ENCODE assay signal across 18 cellular contexts in genomic region chr6:109496036-109496761, GRCh38.
"Had no signal": no experiment of that assay in that cellular context is flagged by ENCODE, and none has a peak within 500 bp of the region (broad histone marks: within the 10 kb centered on the region; RNA-seq: fewer than 3 reads in every experiment).

No MANE protein-coding gene starts in this region.

- ATAC-seq: activated CD4-positive, CD25-positive, alpha-beta regulatory T cell treated with anti-CD3 and anti-CD28 coated beads, Interleukin-2, amount 50 U/mL, for 24 hours; activated CD8-positive, alpha-beta memory T cell treated with anti-CD3 and anti-CD28 coated beads, Interleukin-2, amount 10 ng/mL, durations not matched to agents 7 days and 5 days; left ventricle myocardium superior; mucosa of descending colon; natural killer cell had no signal

- FAIRE-seq: astrocyte had no signal

- H3K9me3 ChIP-seq: mucosa of descending colon, right atrium auricular region, SJSA1, tibial artery, uterus had no signal

- H3K36me3 Mint-ChIP-seq: activated CD8-positive, alpha-beta memory T cell treated with anti-CD3 and anti-CD28 coated beads, Interleukin-2, amount 10 ng/mL, durations not matched to agents 7 days and 5 days; memory B cell; natural killer cell had no signal

- H3K4me3 Mint-ChIP-seq: activated CD8-positive, alpha-beta memory T cell treated with anti-CD3 and anti-CD28 coated beads, Interleukin-2, amount 10 ng/mL, durations not matched to agents 7 days and 5 days; activated T-cell treated with anti-CD3 and anti-CD28 coated beads, Interleukin-2, amount 50 U/mL, for 24 hours; memory B cell; natural killer cell had no signal

- H3K27ac ChIP-seq: right atrium auricular region, SJSA1, tibial artery, uterus had no signal

- H3K27me3 Mint-ChIP-seq: activated T-cell treated with anti-CD3 and anti-CD28 coated beads, Interleukin-2, amount 50 U/mL, for 24 hours; memory B cell had no signal

- H3K4me3 ChIP-seq: mucosa of descending colon, right atrium auricular region, SJSA1, tibial artery, uterus had no signal

- H3K9me3 Mint-ChIP-seq: activated T-cell treated with anti-CD3 and anti-CD28 coated beads, Interleukin-2, amount 50 U/mL, for 24 hours; memory B cell; natural killer cell had no signal

- H3K27ac Mint-ChIP-seq: activated CD8-positive, alpha-beta memory T cell treated with anti-CD3 and anti-CD28 coated beads, Interleukin-2, amount 10 ng/mL, durations not matched to agents 7 days and 5 days; activated T-cell treated with anti-CD3 and anti-CD28 coated beads, Interleukin-2, amount 50 U/mL, for 24 hours; memory B cell; natural killer cell; progenitor cell of endocrine pancreas had no signal

- DNase-seq: activated CD4-positive, alpha-beta T cell treated with anti-CD3 and anti-CD28 coated beads, Interleukin-2, amount 50 U/mL, for 4 hours; activated CD8-positive, alpha-beta memory T cell treated with anti-CD3 and anti-CD28 coated beads, Interleukin-2, amount 10 ng/mL, durations not matched to agents 7 days and 5 days; activated gamma-delta T cell treated with Interleukin-2 at 50 U/mL for 16 hours; activated T-cell treated with anti-CD3 and anti-CD28 coated beads, Interleukin-2, amount 50 U/mL, for 24 hours; hypothalamus; left ventricle myocardium superior; mucosa of descending colon; natural killer cell; occipital lobe; T1000; tibial artery; uterus had no signal

- H3K36me3 ChIP-seq: right atrium auricular region, SJSA1, tibial artery, uterus had no signal

- H3K4me1 ChIP-seq: right atrium auricular region, tibial artery, uterus had no signal

- H3K27me3 ChIP-seq: right atrium auricular region, SJSA1, tibial artery, uterus had no signal
